Comparison of ENCODE assay signal across 9 cellular contexts in the genomic region with DNA sequence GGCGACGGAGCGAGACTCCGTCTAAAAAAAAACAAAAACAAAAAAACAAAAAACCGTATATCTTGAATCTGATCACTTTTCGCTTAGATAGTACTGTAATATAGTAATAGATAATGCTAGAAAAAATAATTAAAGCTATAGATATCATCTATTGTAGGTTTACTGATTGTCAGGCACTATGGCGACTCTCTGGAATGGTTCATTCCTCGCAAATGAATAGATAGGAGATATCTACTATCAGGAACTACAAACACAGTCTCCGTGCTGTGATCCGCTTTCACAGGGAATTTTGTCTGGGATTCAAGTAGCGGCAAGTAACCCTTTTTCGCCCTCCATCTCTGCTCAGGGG. TPM values are rescaled to one million over a fixed set of nuclear protein-coding genes. Genes with fewer than 3 reads are reported as not detected.
DNase-seq lines count a peak whose midpoint lies in the region; ATAC-seq and TF ChIP-seq lines count a peak whose summit lies in the region.
"Had no signal": no experiment of that assay in that cellular context is flagged by ENCODE, and none has a peak within 500 bp of the region (broad histone marks: within the 10 kb centered on the region; RNA-seq: fewer than 3 reads in every experiment).

No MANE protein-coding gene starts in this region.

- H3K4me3 ChIP-seq in right atrium auricular region (peak overlapping the region; percentile 59 to 84), mucosa of rectum (ENCODE audit: low read length in 2 of 2) (peak overlapping the region; percentile 75 to 81)

- H3K36me3 ChIP-seq in right atrium auricular region = no peaks in the 10 kb centered on the region
- H3K36me3 ChIP-seq in mucosa of rectum (ENCODE audit: control insufficient read depth in 2 of 2, insufficient read depth in 2 of 2, low read length in 2 of 2) = no peaks in the 10 kb centered on the region

- no peaks in the 10 kb centered on the region for H3K27me3 ChIP-seq in right atrium auricular region
- no peaks in the 10 kb centered on the region for H3K27me3 ChIP-seq in mucosa of rectum (ENCODE audit: control insufficient read depth in 2 of 2, insufficient read depth in 2 of 2, low read length in 2 of 2)

- H3K27ac ChIP-seq in right atrium auricular region (peak overlapping the region; percentile 93 to 95), caudate nucleus (ENCODE audit: low read depth, low read length) (peak overlapping the region; percentile 97), mucosa of rectum (ENCODE audit: low read depth in 2 of 2, low read length in 2 of 2) (peak overlapping the region; percentile 94 to 97)

- intact Hi-C loops in left ventricle myocardium superior (cut with micrococcal nuclease) = no loop called here

- H3K4me1 ChIP-seq in right atrium auricular region = peaks cover 0 to 14% of the 10 kb centered on the region in 2 donors
- peaks cover 2 to 3% of the 10 kb centered on the region in 2 donors for H3K4me1 ChIP-seq in mucosa of rectum (ENCODE audit: control insufficient read depth in 2 of 2, insufficient read depth in 2 of 2, low read length in 2 of 2)

- peak overlapping the region; percentile 68 to 81 for H3K9ac ChIP-seq in mucosa of rectum (ENCODE audit: low read depth in 1 of 2, low read length in 2 of 2)

- ATAC-seq in left ventricle myocardium superior (no peak), GM18519 (IDR thresholded peaks at IDR 0.05; ENCODE audit: low FRiP score, unreplicated experiment) (no peak), HG03432 (IDR thresholded peaks at IDR 0.05; ENCODE audit: unreplicated experiment) (no peak)

- TF ChIP-seq CTCF in right atrium auricular region (IDR thresholded peaks at IDR 0.05) = no peak

- H3K9me3 ChIP-seq in right atrium auricular region (no peaks in the 10 kb centered on the region), mucosa of rectum (ENCODE audit: control insufficient read depth in 2 of 2, low read length in 2 of 2) (no peaks in the 10 kb centered on the region)

- DNase-seq in right atrium auricular region (ENCODE audit: low spot score) (no peak), left ventricle myocardium superior (no peak), caudate nucleus (lab: John Stamatoyannopoulos, UW) (no peak), NCI-H2029 (lab: John Stamatoyannopoulos, UW) (no peak), RKO (ENCODE audit: low spot score) (no peak)

RNA-seq across cellular contexts. Expression of gene MEIG1, which starts 0.3 kb away (rescaled TPM):
- total RNA-seq in right atrium auricular region = not detected
- total RNA-seq in left ventricle myocardium superior = not detected
- total RNA-seq: glomerular endothelial cell had no signal

RNA-seq across cellular contexts. Expression of gene DCLRE1C, which starts 5.0 kb away (rescaled TPM):
- 1 to 10 TPM; 2.9 to 4.1 TPM for total RNA-seq in right atrium auricular region
- total RNA-seq in left ventricle myocardium superior = 2.7 TPM
